32 cellular contexts compared by ENCODE assay signal in the genomic region with DNA sequence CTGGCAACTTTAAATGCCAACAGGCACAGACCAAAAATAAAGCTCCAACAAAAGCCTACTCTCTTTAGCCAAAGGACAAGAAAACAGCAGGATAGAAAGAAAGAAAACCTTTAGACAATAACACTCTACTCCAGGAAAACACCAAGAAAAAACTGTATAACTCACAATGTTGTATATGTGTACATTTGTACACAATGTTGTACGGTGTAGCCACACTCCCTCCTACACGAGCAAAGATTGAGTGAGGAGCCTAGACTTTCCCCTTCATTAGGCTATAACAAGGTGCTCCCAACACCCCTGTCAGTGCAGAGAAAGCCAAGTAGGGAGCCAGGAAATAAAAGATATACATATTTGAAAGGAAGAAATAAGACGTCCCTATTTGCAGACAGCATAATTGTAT. TPM values are rescaled to one million over a fixed set of nuclear protein-coding genes. Genes with fewer than 3 reads are reported as not detected.
"Had no signal": no experiment of that assay in that cellular context is flagged by ENCODE, and none has a peak within 500 bp of the region (broad histone marks: within the 10 kb centered on the region; RNA-seq: fewer than 3 reads in every experiment).

No MANE protein-coding gene starts in this region.

- H3K4me3 ChIP-seq: dorsolateral prefrontal cortex, heart right ventricle, lower lobe of right lung, prostate gland, sigmoid colon, testis, transverse colon, upper lobe of right lung, uterus had no signal

- H3K4me1 ChIP-seq: foreskin keratinocyte, lower lobe of right lung, prostate gland, sigmoid colon, testis, upper lobe of right lung, uterus had no signal

- H3K27me3 ChIP-seq: dorsolateral prefrontal cortex, heart right ventricle, sigmoid colon, testis, transverse colon, upper lobe of right lung, uterus had no signal

- H3K36me3 ChIP-seq: heart right ventricle, lower lobe of right lung, prostate gland, sigmoid colon, transverse colon, upper lobe of right lung, uterus had no signal

- H3K9me3 Mint-ChIP-seq: central memory CD8-positive, alpha-beta T cell; endodermal cell; memory B cell; natural killer cell; stimulated activated memory B cell treated with anti-CD40 and anti-IgM and Interleukin-4, amounts not matched to agents 10 μg/mL and 1 μg/mL and 100 μg/mL, for 72 hours had no signal

- H3K9me3 ChIP-seq: lower lobe of right lung, prostate gland, sigmoid colon, testis, transverse colon, upper lobe of right lung, uterus had no signal

- H3K27ac ChIP-seq: dorsolateral prefrontal cortex, epithelial cell of prostate, foreskin keratinocyte, heart right ventricle, lower lobe of right lung, prostate gland, sigmoid colon, testis, transverse colon, upper lobe of right lung, uterus had no signal

- H3K36me3 Mint-ChIP-seq: natural killer cell had no signal

- DNase-seq: dorsolateral prefrontal cortex; effector CD8-positive, alpha-beta T cell; endodermal cell; foreskin keratinocyte; glutamatergic neuron; heart right ventricle; hippocampal formation; left cardiac atrium; left ventricle myocardium superior; lower lobe of right lung; natural killer cell; right cardiac atrium; sigmoid colon; stimulated activated CD4-positive, alpha-beta T cell treated with anti-CD3 and anti-CD28 coated beads, Interleukin-4, amount 100 ng/mL, for 4 hours; stimulated activated naive CD8-positive, alpha-beta T cell treated with anti-CD3 and anti-CD28 coated beads, Interleukin-15, Interleukin-2, amounts not matched to agents 100 U/mL and 50 U/mL, for 24 hours; substantia nigra; testis; transverse colon; upper lobe of right lung; uterus had no signal

- H3K27ac Mint-ChIP-seq: endodermal cell; memory B cell; natural killer cell; stimulated activated memory B cell treated with anti-CD40 and anti-IgM and Interleukin-4, amounts not matched to agents 10 μg/mL and 1 μg/mL and 100 μg/mL, for 72 hours had no signal

- H3K27me3 Mint-ChIP-seq: central memory CD8-positive, alpha-beta T cell; memory B cell; stimulated activated memory B cell treated with anti-CD40 and anti-IgM and Interleukin-4, amounts not matched to agents 10 μg/mL and 1 μg/mL and 100 μg/mL, for 72 hours had no signal

- FAIRE-seq: islet of Langerhans had no signal

- H3K4me1 Mint-ChIP-seq: central memory CD8-positive, alpha-beta T cell; endodermal cell; memory B cell; natural killer cell had no signal

- H3K4me3 Mint-ChIP-seq: central memory CD8-positive, alpha-beta T cell; endodermal cell; memory B cell; natural killer cell; stimulated activated memory B cell treated with anti-CD40 and anti-IgM and Interleukin-4, amounts not matched to agents 10 μg/mL and 1 μg/mL and 100 μg/mL, for 72 hours had no signal

RNA-seq across cellular contexts. Expression of a gene that starts 24.0 kb away (rescaled TPM):
- total RNA-seq: fibroblast of lung, kidney epithelial cell, natural killer cell, osteoblast had no signal

RNA-seq across cellular contexts. Expression of a gene that starts 35.8 kb away (rescaled TPM):
- total RNA-seq: chondrocyte, fibroblast of lung, heart right ventricle, left cardiac atrium, left ventricle myocardium superior, mononuclear cell, natural killer cell, osteoblast, right cardiac atrium, sigmoid colon, skeletal muscle tissue had no signal

RNA-seq across cellular contexts. Expression of a gene that starts 57.2 kb away (rescaled TPM):
- total RNA-seq: chondrocyte, fibroblast of lung, heart right ventricle, left cardiac atrium, left ventricle myocardium superior, mononuclear cell, natural killer cell, osteoblast, right cardiac atrium, sigmoid colon, skeletal muscle tissue, testis, upper lobe of right lung, uterus had no signal
